ENCODE assay signal across 8 cellular contexts in genomic region chr10:30348378-30348776, GRCh38. TPM values are rescaled to one million over a fixed set of nuclear protein-coding genes. Genes with fewer than 3 reads are reported as not detected.
DNase-seq lines count a peak whose midpoint lies in the region; ATAC-seq and TF ChIP-seq lines count a peak whose summit lies in the region.

No MANE protein-coding gene starts in this region.

- ATAC-seq in HG02938 (IDR thresholded peaks at IDR 0.05; ENCODE audit: unreplicated experiment): no peak

- peak overlapping the region; percentile 98 for H3K4me3 ChIP-seq in MG63
- peak overlapping the region; percentile 86 for H3K4me3 ChIP-seq in endocrine pancreas (ENCODE audit: control insufficient read depth, insufficient read depth, low read length)
- peak overlapping the region; percentile 70 for H3K4me3 ChIP-seq in ovary

- peaks cover 11% of the 10 kb centered on the region for H3K36me3 ChIP-seq in MG63
- no peaks in the 10 kb centered on the region for H3K36me3 ChIP-seq in endocrine pancreas (ENCODE audit: control insufficient read depth, insufficient read depth, low read length)
- H3K36me3 ChIP-seq in ovary: no peaks in the 10 kb centered on the region

- H3K4me1 ChIP-seq in endocrine pancreas (ENCODE audit: control insufficient read depth, insufficient read depth, low read length) (peaks cover 6% of the 10 kb centered on the region), ovary (ENCODE audit: insufficient read depth) (peaks cover 7% of the 10 kb centered on the region)

- no peak for DNase-seq in activated CD4-positive, alpha-beta T cell treated with anti-CD3 and anti-CD28 coated beads, Interleukin-2, amount 10 ng/mL, durations not matched to agents 7 days and 5 days
- no peak for DNase-seq in activated CD4-positive, alpha-beta T cell treated with anti-CD3 and anti-CD28 coated beads, Interleukin-2, amount 50 U/mL, for 4 hours
- DNase-seq in MG63 (no peak), ovary (no peak), CD1c-positive myeloid dendritic cell (ENCODE audit: extremely low spot score) (no peak)
- no peak for DNase-seq in stimulated activated CD4-positive, alpha-beta T cell treated with anti-CD3 and anti-CD28 coated beads, Interleukin-15, amount 100 ng/mL, for 24 hours

- no peak for TF ChIP-seq CTCF in ovary (IDR thresholded peaks at IDR 0.05)

- H3K4me1 Mint-ChIP-seq in activated CD4-positive, alpha-beta T cell treated with anti-CD3 and anti-CD28 coated beads, Interleukin-2, amount 10 ng/mL, durations not matched to agents 7 days and 5 days: peaks cover 36% of the 10 kb centered on the region

- no peak for TF ChIP-seq EP300 in ovary (IDR thresholded peaks at IDR 0.05)

- H3K36me3 Mint-ChIP-seq in activated CD4-positive, alpha-beta T cell treated with anti-CD3 and anti-CD28 coated beads, Interleukin-2, amount 10 ng/mL, durations not matched to agents 7 days and 5 days (ENCODE audit: low read depth): peaks cover 11% of the 10 kb centered on the region

- 0 to 1% (median 0%) methylated on average over 9 of the region's 9 CpGs for WGBS in ovary, 3 donors

- peak overlapping the region; percentile 97 for H3K27ac Mint-ChIP-seq in activated CD4-positive, alpha-beta T cell treated with anti-CD3 and anti-CD28 coated beads, Interleukin-2, amount 10 ng/mL, durations not matched to agents 7 days and 5 days

- H3K9me3 ChIP-seq in MG63 (no peaks in the 10 kb centered on the region), endocrine pancreas (ENCODE audit: control insufficient read depth, low read length) (no peaks in the 10 kb centered on the region), ovary (no peaks in the 10 kb centered on the region)

- peaks cover 8% of the 10 kb centered on the region for H3K27me3 Mint-ChIP-seq in activated CD4-positive, alpha-beta T cell treated with anti-CD3 and anti-CD28 coated beads, Interleukin-2, amount 10 ng/mL, durations not matched to agents 7 days and 5 days

- no peaks in the 10 kb centered on the region for H3K9me3 Mint-ChIP-seq in activated CD4-positive, alpha-beta T cell treated with anti-CD3 and anti-CD28 coated beads, Interleukin-2, amount 10 ng/mL, durations not matched to agents 7 days and 5 days

- peak overlapping the region; percentile 98 for H3K4me3 Mint-ChIP-seq in activated CD4-positive, alpha-beta T cell treated with anti-CD3 and anti-CD28 coated beads, Interleukin-2, amount 10 ng/mL, durations not matched to agents 7 days and 5 days

- POLR2A ChIA-PET in activated CD4-positive, alpha-beta T cell treated with anti-CD3 and anti-CD28 coated beads, Interleukin-2, amount 10 ng/mL, durations not matched to agents 7 days and 5 days (lab: Charles Lee): no interaction called here

- CTCF ChIA-PET in activated CD4-positive, alpha-beta T cell treated with anti-CD3 and anti-CD28 coated beads, Interleukin-2, amount 10 ng/mL, durations not matched to agents 7 days and 5 days (lab: Charles Lee): interaction anchor here (0.7 to 1.3 kb wide), 5 partner anchors 9 to 350 kb away, joined by 3 to 6 read pairs (median 4); no protein-coding TSS in a partner anchor

- H3K27me3 ChIP-seq in MG63 (no peaks in the 10 kb centered on the region), endocrine pancreas (ENCODE audit: control insufficient read depth, insufficient read depth, low read length) (no peaks in the 10 kb centered on the region), ovary (no peaks in the 10 kb centered on the region)

- no peak for TF ChIP-seq POLR2A in ovary (IDR thresholded peaks at IDR 0.05)

- intact Hi-C loops in ovary (cut with DNase I): no loop called here

- H3K27ac ChIP-seq in ovary: peak overlapping the region; percentile 33 to 73

- peak overlapping the region; percentile 97 for H3K9ac ChIP-seq in endocrine pancreas (ENCODE audit: control insufficient read depth, insufficient read depth, low read length)

RNA-seq across cellular contexts. Expression of gene MTPAP, which starts 0.7 kb away (rescaled TPM):
- 10 to 100 TPM; 25.9 to 26.8 TPM for total RNA-seq in activated CD4-positive, alpha-beta T cell treated with anti-CD3 and anti-CD28 coated beads, Interleukin-2, amount 10 ng/mL, durations not matched to agents 7 days and 5 days
- 17.9 and 25.9 TPM in 2 replicates for total RNA-seq in MG63 (2014; rRNA removed; shearing (Covaris generic); ENCODE audit: low replicate concordance)
- total RNA-seq in ovary: 10 to 100 TPM in 5 of 7 donors, 1 to 10 TPM in 2; 6.4 to 37.5 (median 25.7) TPM
- polyA plus RNA-seq in ovary: 10 to 100 TPM in 1 of 2 donors, 1 to 10 TPM in 1; 6.5 to 10.7 TPM
